In genomic region chr2:125471963-125472362, GRCh38 we compare ENCODE assay signal across 9 cellular contexts.
DNase-seq lines count a peak whose midpoint lies in the region; ATAC-seq and TF ChIP-seq lines count a peak whose summit lies in the region.
"Had no signal": no experiment of that assay in that cellular context is flagged by ENCODE, and none has a peak within 500 bp of the region (broad histone marks: within the 10 kb centered on the region; RNA-seq: fewer than 3 reads in every experiment).

No MANE protein-coding gene starts in this region.

- BruUV-seq in A673 (replicated peaks; lab: Mats Ljungman, UMichigan) = no TSS peak

- H3K9me3 Mint-ChIP-seq in natural killer cell = peaks cover 17 to 22% of the 10 kb centered on the region in 2 donors

- no peaks in the 10 kb centered on the region for H3K36me3 ChIP-seq in A673 (ENCODE audit: insufficient read depth, low read length, poor library complexity, severe bottlenecking)
- H3K36me3 ChIP-seq: left lung had no signal

- no peaks in the 10 kb centered on the region for H3K27me3 Mint-ChIP-seq in natural killer cell (ENCODE audit: low read depth in 2 of 2)

- ATAC-seq in GM18867 (IDR thresholded peaks at IDR 0.05; ENCODE audit: unreplicated experiment) (peak; percentile 96), natural killer cell (no peak), HG02938 (IDR thresholded peaks at IDR 0.05; ENCODE audit: unreplicated experiment) (no peak), HG03280 (IDR thresholded peaks at IDR 0.05; ENCODE audit: unreplicated experiment) (no peak)
- ATAC-seq: left lung had no signal

- intact Hi-C loops in A673 (cut with micrococcal nuclease; ENCODE audit: unreplicated experiment) = no loop called here
- intact Hi-C loops in natural killer cell (cut with micrococcal nuclease) = no loop called here

- TF ChIP-seq CTCF in A673 (conservative IDR thresholded peaks at IDR 0.05; ENCODE audit: low read depth, low read length) (no peak), epithelial cell of esophagus (IDR thresholded peaks at IDR 0.05; ENCODE audit: insufficient read depth, low read depth, low read length, missing control alignments) (peak; percentile 30), natural killer cell (IDR thresholded peaks at IDR 0.05) (no peak)

- no peak overlapping the region for H3K4me3 Mint-ChIP-seq in natural killer cell

- H3K27ac Mint-ChIP-seq in natural killer cell = no peak overlapping the region

- no peak overlapping the region for H3K4me3 ChIP-seq in A673 (ENCODE audit: low read depth, low read length, poor library complexity, severe bottlenecking)
- H3K4me3 ChIP-seq in epithelial cell of esophagus (ENCODE audit: low read length) = no peak overlapping the region
- H3K4me3 ChIP-seq: left lung had no signal

- H3K4me1 ChIP-seq in A673 (ENCODE audit: insufficient read depth, low read length, poor library complexity, severe bottlenecking) = no peaks in the 10 kb centered on the region
- H3K4me1 ChIP-seq: left lung had no signal

- CTCF ChIA-PET in A673 (lab: Charles Lee) = no interaction called here

- DNase-seq in A673 (ENCODE audit: low spot score) (peak; percentile 1), HuH-7.5 (ENCODE audit: low spot score) (peak; percentile 7), epithelial cell of esophagus (ENCODE audit: low read depth) (peak; percentile 25), natural killer cell (no peak), NAMALWA (ENCODE audit: low spot score) (no peak)

- no peaks in the 10 kb centered on the region for H3K4me1 Mint-ChIP-seq in natural killer cell

- H3K36me3 Mint-ChIP-seq in natural killer cell = peaks cover 22% of the 10 kb centered on the region

- H3K27ac ChIP-seq in A673 (ENCODE audit: low read depth, low read length, poor library complexity, severe bottlenecking) = no peak overlapping the region
- H3K27ac ChIP-seq: left lung had no signal

- POLR2A ChIA-PET in A673 (lab: Charles Lee; ENCODE audit: low non-redundant PET) = no interaction called here

- H3K9me3 ChIP-seq in A673 (ENCODE audit: low read depth, low read length, poor library complexity, severe bottlenecking) = no peaks in the 10 kb centered on the region

- no peaks in the 10 kb centered on the region for H3K27me3 ChIP-seq in A673 (replicated peaks; ENCODE audit: insufficient read depth, low read depth, low read length, poor library complexity)
- H3K27me3 ChIP-seq: left lung had no signal

Comparison
In these comparisons a context has a peak if more than half of its experiments do, and no peak if none do; other contexts are left out.
1. DNase-seq: peak in A673 (single experiment), HuH-7.5 (single experiment) and epithelial cell of esophagus (single experiment); none in natural killer cell (single experiment) and NAMALWA (single experiment).